Comparison of ENCODE assay signal across 8 cellular contexts in genomic region chrX:24149346-24150050, GRCh38. TPM values are rescaled to one million over a fixed set of nuclear protein-coding genes. Genes with fewer than 3 reads are reported as not detected.
DNase-seq lines count a peak whose midpoint lies in the region; ATAC-seq and TF ChIP-seq lines count a peak whose summit lies in the region.

Gene ZFX, plus strand, starts transcription at chrX:24149729. Its CDS starts 23,014 bp downstream, at chrX:24172743.

- peak within 1 kb of the TSS; percentile 71 for H2AFZ ChIP-seq in KMS-11 (ENCODE audit: low read depth)

- H3K27me3 ChIP-seq in KMS-11 (ENCODE audit: insufficient read depth, low read depth) (no peaks in the 10 kb centered on the region), layer of hippocampus (ENCODE audit: control insufficient read depth, insufficient read depth, low read length) (no peaks in the 10 kb centered on the region)

- ATAC-seq in GM21619 (IDR thresholded peaks at IDR 0.05; ENCODE audit: unreplicated experiment): peak; percentile 42

- 0 out of 2 replicates have a peak, but pooled peaks cover 7% of the 10 kb centered on the region for H4K20me1 ChIP-seq in KMS-11 (ENCODE audit: insufficient read depth)

- peak within 1 kb of the TSS; percentile 88 for H3K4me2 ChIP-seq in KMS-11

- DNase-seq in G401 (ENCODE audit: low spot score): peak; percentile 43
- DNase-seq in activated CD4-positive, CD25-positive, alpha-beta regulatory T cell treated with anti-CD3 and anti-CD28 coated beads, Interleukin-2, amount 50 U/mL, for 16 hours (ENCODE audit: low read depth, low spot score): peak; percentile 17
- peak; percentile 32 for DNase-seq in cerebellar cortex (ENCODE audit: low spot score)
- DNase-seq in stimulated activated CD4-positive, alpha-beta T cell treated with anti-CD3 and anti-CD28 coated beads, Interleukin-1b, Interleukin-23, amount 100 ng/mL, for 24 hours (ENCODE audit: low read depth in 4 of 4, low spot score in 1 of 4): peak; percentile 26 to 42 (median 29)
- no peak for DNase-seq in NCI-H1048 (lab: John Stamatoyannopoulos, UW)

- no peak for TF ChIP-seq CTCF in KMS-11 (conservative IDR thresholded peaks at IDR 0.05; ENCODE audit: low read depth, low read length)

- H3K9ac ChIP-seq in KMS-11: peak within 1 kb of the TSS; percentile 95

- H3K27ac ChIP-seq in KMS-11: peak within 1 kb of the TSS; percentile 98
- peak within 1 kb of the TSS; percentile 88 for H3K27ac ChIP-seq in layer of hippocampus (ENCODE audit: low read depth, low read length)

- peaks cover 56% of the 10 kb centered on the region for H3K4me1 ChIP-seq in KMS-11 (ENCODE audit: low read depth, poor library complexity, severe bottlenecking)

- H3K79me2 ChIP-seq in KMS-11 (ENCODE audit: insufficient read depth, low read depth): peaks cover 40% of the 10 kb centered on the region

- in situ Hi-C loops in G401 (cut with HindIII; ENCODE audit: low sequenced_read_pairs): no loop called here

- H3K36me3 ChIP-seq in KMS-11 (ENCODE audit: insufficient read depth): no peaks in the 10 kb centered on the region

- no peak within 1 kb of the TSS for H3K4me3 ChIP-seq in KMS-11 (IDR thresholded peaks at IDR 0.05; ENCODE audit: insufficient read depth, low read depth, low read length)

RNA-seq across cellular contexts. Expression of gene ZFX, which starts in this region (rescaled TPM):
- 10.8 and 14.2 TPM in 2 replicates for total RNA-seq in G401 (2014; rRNA removed; shearing (Covaris generic))
